8 cellular contexts compared by ENCODE assay signal in the genomic region with DNA sequence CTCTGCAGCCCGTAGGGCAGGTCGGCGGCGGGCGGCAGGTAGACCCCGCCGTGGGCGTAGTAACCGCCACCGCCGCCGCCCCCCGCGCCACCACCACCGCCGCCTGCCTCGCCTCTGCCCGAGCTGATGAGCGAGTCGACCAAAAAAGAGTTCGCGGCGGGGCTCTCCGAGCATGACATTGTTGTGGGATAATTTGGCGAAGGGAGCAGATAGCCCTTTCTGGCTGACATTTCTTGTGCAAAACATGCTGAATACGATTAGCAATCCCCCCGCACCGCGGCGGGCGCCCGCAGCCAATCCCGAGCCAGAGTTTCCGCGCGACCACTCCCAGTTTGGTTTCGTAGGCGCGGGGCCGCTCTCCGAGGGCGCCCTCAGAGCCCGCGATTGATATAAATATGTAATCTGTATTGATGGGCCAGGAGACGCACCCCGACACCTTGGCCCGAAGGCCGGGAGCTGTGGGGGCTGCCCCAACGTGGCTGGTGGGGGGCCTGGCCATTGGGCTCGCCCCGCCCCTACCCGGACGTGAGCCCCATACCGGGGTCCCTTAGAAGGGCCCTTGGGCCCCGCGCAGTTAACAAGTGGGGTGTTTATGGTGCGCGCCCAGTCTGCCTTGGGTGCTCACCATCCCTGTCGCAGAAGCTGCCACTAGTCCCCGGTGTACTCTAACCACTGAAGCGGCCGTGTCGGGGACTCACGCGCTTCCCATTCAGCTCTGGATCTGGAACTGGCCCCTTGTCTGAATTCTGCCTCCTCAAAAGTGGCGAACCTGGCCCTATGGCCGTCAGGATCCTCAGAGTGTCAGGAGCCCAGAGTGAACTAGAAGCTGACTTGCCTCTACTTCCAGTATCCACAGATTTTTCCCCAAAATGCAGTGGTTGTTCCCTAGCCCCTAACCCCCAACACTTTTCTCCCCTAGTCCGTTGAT. TPM values are rescaled to one million over a fixed set of nuclear protein-coding genes. Genes with fewer than 3 reads are reported as not detected.
DNase-seq lines count a peak whose midpoint lies in the region; ATAC-seq and TF ChIP-seq lines count a peak whose summit lies in the region.

A gene (minus strand): TSS at position 244 of the 928 bp plus-strand sequence. CDS start 14 bp downstream, at position 230.

- in situ Hi-C loops in gastrocnemius medialis (cut with MboI; ENCODE audit: low sequenced_read_pairs in 4 of 4) = loop anchor here in 3 of 4 donors (10.0 to 25.0 kb wide), 6 partner anchors 913 to 1412 kb away; a partner anchor contains a TSS

- peak within 1 kb of the TSS; percentile 93 for H3K27ac ChIP-seq in RWPE2 (ENCODE audit: poor library complexity, severe bottlenecking)
- H3K27ac ChIP-seq in gastrocnemius medialis = peak within 1 kb of the TSS; percentile 90 to 99 (median 95)

- H3K9me3 ChIP-seq in RWPE2 (ENCODE audit: severe bottlenecking) (no peaks in the 10 kb centered on the region), gastrocnemius medialis (no peaks in the 10 kb centered on the region)

- intact Hi-C loops in gastrocnemius medialis (cut with DNase I; ENCODE audit: low total_unique reads) = loop anchor here (10.0 kb wide), 1 partner anchor 1500 kb away; no protein-coding TSS in a partner anchor

- ATAC-seq in RWPE2 (ENCODE audit: low read depth) (0 out of 3 replicates have a peak, but pooled peaks have one; percentile 2), gastrocnemius medialis (peak in 1 of 2 donors; percentile 8), HG03097 (IDR thresholded peaks at IDR 0.05; ENCODE audit: low FRiP score, unreplicated experiment) (no peak)

- H3K4me1 ChIP-seq in RWPE2 (ENCODE audit: insufficient read depth, poor library complexity, severe bottlenecking) (peaks cover 20% of the 10 kb centered on the region), gastrocnemius medialis (peaks cover 22 to 58% of the 10 kb centered on the region in 2 donors)

- H3K4me3 ChIP-seq in RWPE2 (ENCODE audit: severe bottlenecking) = peak within 1 kb of the TSS; percentile 54
- H3K4me3 ChIP-seq in gastrocnemius medialis = peak within 1 kb of the TSS; percentile 62 to 88 (median 77)

- TF ChIP-seq CTCF in RWPE2 (IDR thresholded peaks at IDR 0.05; ENCODE audit: poor library complexity, severe bottlenecking) (no peak), gastrocnemius medialis (IDR thresholded peaks at IDR 0.05 in 4 of 5, conservative IDR thresholded peaks at IDR 0.05 in 1 of 5) (no peak)

- H3K27me3 ChIP-seq in RWPE2 (ENCODE audit: insufficient read depth, poor library complexity, severe bottlenecking) = no peaks in the 10 kb centered on the region
- no peaks in the 10 kb centered on the region for H3K27me3 ChIP-seq in gastrocnemius medialis

- H3K36me3 ChIP-seq in RWPE2 (ENCODE audit: low read depth) (peaks cover 6% of the 10 kb centered on the region; the same call in 1 of the 2 replicates), gastrocnemius medialis (no peaks in the 10 kb centered on the region)

- peak in 1 of 2 donors; percentile 37 for TF ChIP-seq POLR2A in gastrocnemius medialis (IDR thresholded peaks at IDR 0.05)

- DNase-seq in activated CD4-positive, alpha-beta T cell treated with anti-CD3 and anti-CD28 coated beads for 48 hours = peak; percentile 4
- no peak for DNase-seq in activated CD4-positive, alpha-beta T cell treated with anti-CD3 and anti-CD28 coated beads for 4 hours
- DNase-seq in RWPE2 (ENCODE audit: low spot score) (peak; percentile 76), glomerular visceral epithelial cell (ENCODE audit: extremely low spot score) (peak; percentile 89), gastrocnemius medialis (peak; percentile 39 to 48), dedifferentiated amniotic fluid mesenchymal stem cell (ENCODE audit: extremely low spot score) (no peak)
- no peak for DNase-seq in stimulated activated CD4-positive, alpha-beta T cell treated with anti-CD3 and anti-CD28 coated beads, Interleukin-4, amount 100 ng/mL, for 1 hour

RNA-seq across cellular contexts. Expression of the gene that starts here (rescaled TPM):
- 10 to 100 TPM; 24.6 to 61.2 (median 40.0) TPM for total RNA-seq in gastrocnemius medialis

Comparison
In these comparisons a context has a peak if more than half of its experiments do, and no peak if none do; other contexts are left out.
1. DNase-seq: peak in activated CD4-positive, alpha-beta T cell treated with anti-CD3 and anti-CD28 coated beads for 48 hours (single experiment), RWPE2 (single experiment), glomerular visceral epithelial cell (single experiment) and gastrocnemius medialis (2 of 2); none in activated CD4-positive, alpha-beta T cell treated with anti-CD3 and anti-CD28 coated beads for 4 hours (0 of 2), stimulated activated CD4-positive, alpha-beta T cell treated with anti-CD3 and anti-CD28 coated beads, Interleukin-4, amount 100 ng/mL, for 1 hour (single experiment) and dedifferentiated amniotic fluid mesenchymal stem cell (single experiment).